Comparison of ENCODE assay signal across 1 cellular context in genomic region chr13:113526466-113527220, GRCh38.
TF ChIP-seq lines count a peak whose summit lies in the region.

No MANE protein-coding gene starts in this region.

TF ChIP-seq in K562, 482 proteins besides CTCF, POLR2A, EP300 and RAD21 (continued from another document):
- TF ChIP-seq E2F8 (IDR thresholded peaks at IDR 0.05; ENCODE audit: low read depth, partially characterized antibody) (no peak), PCBP2 (IDR thresholded peaks at IDR 0.05; ENCODE audit: low read depth, low read length, poor library complexity, severe bottlenecking) (no peak)
TF ChIP-seq in K562: peak in this region for 1.
